ENCODE assay signal across 8 cellular contexts in genomic region chr13:46648166-46648607, GRCh38.
A peak's percentile ranks its signal among the peaks of the same experiment; 100 is the strongest.
DNase-seq lines count a peak whose midpoint lies in the region; ATAC-seq, FAIRE-seq and TF ChIP-seq lines count a peak whose summit lies in the region.

No MANE protein-coding gene starts in this region.

- H3K9ac ChIP-seq in liver (ENCODE audit: low read depth in 1 of 2, low read length in 2 of 2) = no peak overlapping the region

- H3K36me3 ChIP-seq in liver (ENCODE audit: control insufficient read depth in 4 of 4, insufficient read depth in 3 of 4, low read depth in 1 of 4, low read length in 3 of 4) = no peaks in the 10 kb centered on the region

- peak; percentile 67 for ATAC-seq in GM19438 (IDR thresholded peaks at IDR 0.05; ENCODE audit: low read depth, unreplicated experiment)
- ATAC-seq in HG03280 (IDR thresholded peaks at IDR 0.05; ENCODE audit: unreplicated experiment) = peak; percentile 92

- DNase-seq in EH (ENCODE audit: low read depth) = peak; percentile 29
- peak; percentile 73 for DNase-seq in OCI-M1 (lab: John Stamatoyannopoulos, UW)
- DNase-seq in NK-92 (lab: John Stamatoyannopoulos, UW; ENCODE audit: unreplicated experiment) = no peak
- DNase-seq in effector CD4-positive, alpha-beta T cell = no peak
- no peak for DNase-seq in HTR-8/SVneo (ENCODE audit: insufficient read length, low spot score)

- no peak overlapping the region for H3K4me3 ChIP-seq in liver (ENCODE audit: low read depth in 1 of 3, low read length in 3 of 3)

- 46% methylated on average over 4 of the region's 4 CpGs for WGBS in liver

- FAIRE-seq in HTR-8/SVneo (lab: Jason Lieb, UNC) = no peak

- peak overlapping the region in 1 of 2 donors; percentile 34 for H3K27ac ChIP-seq in liver (ENCODE audit: low read depth in 1 of 2, low read length in 2 of 2)

- no peak for TF ChIP-seq CTCF in liver (IDR thresholded peaks at IDR 0.05; ENCODE audit: low read depth, low read length, missing input control)

- no peaks in the 10 kb centered on the region for H3K9me3 ChIP-seq in liver (ENCODE audit: control insufficient read depth in 4 of 4, low read length in 3 of 4)

- peak in 1 of 2 donors; percentile 58 for TF ChIP-seq RAD21 in liver (IDR thresholded peaks at IDR 0.05)

- peaks cover 6 to 17% (median 12%) of the 10 kb centered on the region in 4 donors for H3K4me1 ChIP-seq in liver (ENCODE audit: control insufficient read depth in 4 of 4, insufficient read depth in 4 of 4, low read length in 3 of 4)

- H3K27me3 ChIP-seq in liver (ENCODE audit: control insufficient read depth in 4 of 4, insufficient read depth in 4 of 4, low read length in 3 of 4) = no peaks in the 10 kb centered on the region

TF ChIP-seq in liver, 16 proteins besides CTCF, POLR2A, EP300 and RAD21:
- peak; percentile 46 to 67 for TF ChIP-seq RXRA (IDR thresholded peaks at IDR 0.05)
- TF ChIP-seq HNF4A (conservative IDR thresholded peaks at IDR 0.05) = peak in 1 of 2 donors; percentile 27
- TF ChIP-seq YY1 (IDR thresholded peaks at IDR 0.05) = peak; percentile 17
- TF ChIP-seq TAF1 (conservative IDR thresholded peaks at IDR 0.05) = no peak
- no peak for TF ChIP-seq FOXA2 (IDR thresholded peaks at IDR 0.05)
- TF ChIP-seq SP1 (IDR thresholded peaks at IDR 0.05) = peak; percentile 50

Comparison
In these comparisons a context has a peak if more than half of its experiments do, and no peak if none do; other contexts are left out.
1. DNase-seq: peak in EH (single experiment) and OCI-M1 (single experiment); none in NK-92 (single experiment), effector CD4-positive, alpha-beta T cell (single experiment) and HTR-8/SVneo (single experiment).